In the genomic region with DNA sequence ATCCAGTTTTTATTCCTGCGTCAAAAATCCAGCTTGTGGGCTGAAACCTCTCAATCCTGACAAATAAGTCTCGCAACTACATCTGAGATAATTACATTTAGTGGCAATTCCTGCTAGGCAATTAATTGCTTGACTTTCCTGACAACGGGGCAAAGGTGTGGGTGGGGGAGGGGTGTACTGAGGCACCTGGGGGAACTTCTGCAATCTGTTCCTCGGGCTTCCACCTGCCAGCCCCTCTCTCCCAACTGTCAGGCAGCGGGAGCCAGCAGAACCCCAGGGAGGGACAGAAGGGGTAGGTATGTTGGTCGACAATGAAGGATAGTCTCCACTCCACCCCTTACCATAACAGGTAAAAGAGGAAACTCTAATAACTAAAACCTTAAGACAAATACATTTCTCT, we compare ENCODE assay signal across 29 cellular contexts. TPM values are rescaled to one million over a fixed set of nuclear protein-coding genes. Genes with fewer than 3 reads are reported as not detected.
"Had no signal": no experiment of that assay in that cellular context is flagged by ENCODE, and none has a peak within 500 bp of the region (broad histone marks: within the 10 kb centered on the region; RNA-seq: fewer than 3 reads in every experiment).

No MANE protein-coding gene starts in this region.

- H3K4me3 ChIP-seq: gastrocnemius medialis, pancreas, psoas muscle, sigmoid colon, smooth muscle cell, uterus had no signal

- FAIRE-seq: bronchial epithelial cell, colon, kidney, pancreas had no signal

- ATAC-seq: activated CD8-positive, alpha-beta T cell treated with anti-CD3 and anti-CD28 coated beads for 36 hours; activated naive CD4-positive, alpha-beta T cell treated with anti-CD3 and anti-CD28 coated beads, Interleukin-2, amount 50 U/mL, for 72 hours; activated T-cell treated with anti-CD3 and anti-CD28 coated beads, Interleukin-2, amount 50 U/mL, for 4 hours; gastrocnemius medialis; left colon; naive thymus-derived CD8-positive, alpha-beta T cell; pancreas; psoas muscle; stimulated activated memory B cell treated with anti-CD40 and anti-IgM and Interleukin-4, amounts not matched to agents 10 μg/mL and 1 μg/mL and 100 μg/mL, for 72 hours; stimulated activated naive CD8-positive, alpha-beta T cell treated with anti-CD3 and anti-CD28 coated beads, Interleukin-15, amount 100 ng/mL, for 72 hours had no signal

- H3K9me3 ChIP-seq: gastrocnemius medialis, pancreas, psoas muscle, sigmoid colon, uterus had no signal

- DNase-seq: activated CD4-positive, alpha-beta T cell treated with anti-CD3 and anti-CD28 coated beads, Interleukin-2, amount 50 U/mL, for 1 hour; activated CD8-positive, alpha-beta T cell treated with anti-CD3 and anti-CD28 coated beads for 36 hours; activated T-cell treated with anti-CD3 and anti-CD28 coated beads, Interleukin-2, amount 50 U/mL, for 4 hours; anterior cingulate cortex; dermis blood vessel endothelial cell; effector CD8-positive, alpha-beta T cell; gastrocnemius medialis; glutamatergic neuron; immature natural killer cell; kidney; left colon; midbrain; naive thymus-derived CD8-positive, alpha-beta T cell; nucleus accumbens; pancreas; psoas muscle; sigmoid colon; stimulated activated CD4-positive, alpha-beta T cell treated with anti-CD3 and anti-CD28 coated beads, Interleukin-1b, Interleukin-23, amount 100 ng/mL, for 48 hours; stimulated activated CD4-positive, alpha-beta T cell treated with anti-CD3 and anti-CD28 coated beads, Interleukin-4, amount 100 ng/mL, for 4 hours; stimulated activated CD8-positive, alpha-beta memory T cell treated with anti-CD3 and anti-CD28 coated beads, Interleukin-4, amount 100 ng/mL, for 48 hours; stimulated activated naive CD8-positive, alpha-beta T cell treated with anti-CD3 and anti-CD28 coated beads, Interleukin-15, amount 100 ng/mL, for 72 hours; substantia nigra; uterus had no signal

- H3K27me3 ChIP-seq: pancreas, uterus had no signal

- H3K4me1 ChIP-seq: gastrocnemius medialis, psoas muscle, uterus had no signal

- H3K36me3 ChIP-seq: gastrocnemius medialis, pancreas, sigmoid colon, uterus had no signal

- H3K27ac ChIP-seq: gastrocnemius medialis, pancreas, psoas muscle, sigmoid colon, uterus had no signal

RNA-seq across cellular contexts. Expression of gene C6orf52, which starts 6.8 kb away (rescaled TPM):
- total RNA-seq: dermis blood vessel endothelial cell, lower leg skin, sigmoid colon had no signal
